ENCODE assay signal across 10 cellular contexts in the genomic region with DNA sequence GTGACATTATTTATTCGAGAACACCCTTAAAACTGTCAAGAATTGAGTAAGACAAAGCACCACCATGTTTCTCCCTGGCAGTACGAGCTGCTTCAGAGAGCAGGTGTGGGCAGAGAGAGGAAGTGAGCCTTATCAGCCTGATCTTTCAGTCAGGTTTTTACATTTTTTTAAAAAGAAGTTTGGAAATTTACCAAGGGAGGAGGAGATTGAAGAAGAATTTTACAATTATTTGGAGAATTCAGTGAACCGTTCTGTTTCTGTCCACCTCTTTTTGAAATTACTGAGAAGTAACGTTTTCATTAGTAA.
DNase-seq lines count a peak whose midpoint lies in the region; ATAC-seq and TF ChIP-seq lines count a peak whose summit lies in the region.
"Had no signal": no experiment of that assay in that cellular context is flagged by ENCODE, and none has a peak within 500 bp of the region (broad histone marks: within the 10 kb centered on the region; RNA-seq: fewer than 3 reads in every experiment).

No MANE protein-coding gene starts in this region.

- peaks cover 38% of the 10 kb centered on the region for H3K4me1 ChIP-seq in left ventricle myocardium inferior
- H3K4me1 ChIP-seq in heart left ventricle: peaks cover 0 to 30% (median 20%) of the 10 kb centered on the region in 12 donors
- H3K4me1 ChIP-seq: BE2C had no signal

- intact Hi-C loops in left ventricle myocardium inferior (cut with micrococcal nuclease) (no loop called here), heart left ventricle (cut with DNase I) (no loop called here)

- no peak for TF ChIP-seq POLR2A in heart left ventricle (IDR thresholded peaks at IDR 0.05)

- ATAC-seq in heart left ventricle (no peak), HG03135 (IDR thresholded peaks at IDR 0.05; ENCODE audit: unreplicated experiment) (peak; percentile 64)

- DNase-seq in left ventricle myocardium inferior (no peak), heart left ventricle (no peak), type B pancreatic cell (ENCODE audit: extremely low spot score, unreplicated experiment) (no peak), A172 (ENCODE audit: low spot score) (no peak), KG1 (lab: John Stamatoyannopoulos, UW) (no peak), Ammon's horn (ENCODE audit: low spot score) (no peak)
- DNase-seq: BE2C had no signal

- WGBS in heart left ventricle, 4 donors: 73 to 82% (median 74%) methylated on average over 4 of the region's 4 CpGs

- H3K36me3 ChIP-seq in left ventricle myocardium inferior (no peaks in the 10 kb centered on the region), heart left ventricle (no peaks in the 10 kb centered on the region)
- H3K36me3 ChIP-seq: BE2C had no signal

- peaks cover 6% of the 10 kb centered on the region for H3K36me3 Mint-ChIP-seq in activated naive CD8-positive, alpha-beta T cell
- no peaks in the 10 kb centered on the region for H3K36me3 Mint-ChIP-seq in type B pancreatic cell

- no peaks in the 10 kb centered on the region for H3K9me3 Mint-ChIP-seq in activated naive CD8-positive, alpha-beta T cell (ENCODE audit: low read depth)
- H3K9me3 Mint-ChIP-seq in type B pancreatic cell: no peaks in the 10 kb centered on the region

- peaks cover 24% of the 10 kb centered on the region for H3K4me1 Mint-ChIP-seq in activated naive CD8-positive, alpha-beta T cell (ENCODE audit: low read depth)
- H3K4me1 Mint-ChIP-seq in type B pancreatic cell (ENCODE audit: unreplicated experiment): peaks cover 36% of the 10 kb centered on the region

- H3K9me3 ChIP-seq in left ventricle myocardium inferior (replicated peaks) (no peaks in the 10 kb centered on the region), heart left ventricle (peaks cover 0 to 3% (median 0%) of the 10 kb centered on the region in 12 donors)
- H3K9me3 ChIP-seq: BE2C had no signal

- H3K27ac ChIP-seq in left ventricle myocardium inferior (replicated peaks): peak overlapping the region; percentile 37
- H3K27ac ChIP-seq in heart left ventricle: peak overlapping the region in 2 of 12 donors; percentile 22 to 40
- H3K27ac ChIP-seq: KMS-11 had no signal

- no peak for TF ChIP-seq CTCF in left ventricle myocardium inferior (IDR thresholded peaks at IDR 0.05; ENCODE audit: borderline replicate concordance)
- no peak for TF ChIP-seq CTCF in heart left ventricle (IDR thresholded peaks at IDR 0.05)
- no peak for TF ChIP-seq CTCF in type B pancreatic cell (conservative IDR thresholded peaks at IDR 0.05)

- H3K27me3 Mint-ChIP-seq in activated naive CD8-positive, alpha-beta T cell: peaks cover 2% of the 10 kb centered on the region
- H3K27me3 Mint-ChIP-seq in type B pancreatic cell: peaks cover 5% of the 10 kb centered on the region

- H3K27ac Mint-ChIP-seq in activated naive CD8-positive, alpha-beta T cell: peak overlapping the region; percentile 50
- H3K27ac Mint-ChIP-seq in type B pancreatic cell: no peak overlapping the region

- H3K4me3 Mint-ChIP-seq in activated naive CD8-positive, alpha-beta T cell: no peak overlapping the region
- H3K4me3 Mint-ChIP-seq in type B pancreatic cell: peak overlapping the region; percentile 8

- H3K27me3 ChIP-seq in left ventricle myocardium inferior (ENCODE audit: low read depth) (no peaks in the 10 kb centered on the region), heart left ventricle (no peaks in the 10 kb centered on the region)
- H3K27me3 ChIP-seq: BE2C had no signal

- no peak overlapping the region for H3K4me3 ChIP-seq in left ventricle myocardium inferior
- no peak overlapping the region for H3K4me3 ChIP-seq in heart left ventricle
